In genomic region chr17:30605523-30605922, GRCh38 we compare ENCODE assay signal across 1 cellular context.
A peak's percentile ranks its signal among the peaks of the same experiment; 100 is the strongest.
TF ChIP-seq lines count a peak whose summit lies in the region.

No MANE protein-coding gene starts in this region.

TF ChIP-seq in A549, 52 proteins besides CTCF, POLR2A, EP300 and RAD21 (continued from another document):
- TF ChIP-seq ELK1 (IDR thresholded peaks at IDR 0.05; ENCODE audit: low read depth, low read length) (no peak), CEBPB (IDR thresholded peaks at IDR 0.05) (no peak), JUN (IDR thresholded peaks at IDR 0.05) (no peak), PBX3 (IDR thresholded peaks at IDR 0.05) (no peak), MAFK (IDR thresholded peaks at IDR 0.05; ENCODE audit: partially characterized antibody) (peak; percentile 57)
